8 cellular contexts compared by ENCODE assay signal in genomic region chr10:14653271-14654161, GRCh38.
DNase-seq lines count a peak whose midpoint lies in the region; ATAC-seq, FAIRE-seq and TF ChIP-seq lines count a peak whose summit lies in the region.

No MANE protein-coding gene starts in this region.

- no peaks in the 10 kb centered on the region for H3K9me3 ChIP-seq in K562 (replicated peaks; ENCODE audit: control insufficient read depth, insufficient read depth, low read depth, low read length)
- no peaks in the 10 kb centered on the region for H3K9me3 ChIP-seq in thyroid gland

- TF ChIP-seq POLR2A in K562 (conservative IDR thresholded peaks at IDR 0.05), result no peak
- TF ChIP-seq POLR2A in thyroid gland (IDR thresholded peaks at IDR 0.05), result no peak

- ATAC-seq in K562 (no peak), GM21825 (IDR thresholded peaks at IDR 0.05; ENCODE audit: unreplicated experiment) (no peak)

- no peak overlapping the region for H3K4me2 ChIP-seq in K562 (ENCODE audit: insufficient read depth, low read length)

- CTCF ChIA-PET in K562 (lab: Yijun Ruan, JAX; ENCODE audit: low intra/inter-chr PET ratio), result no interaction called here

- H3K9me1 ChIP-seq in K562 (ENCODE audit: control insufficient read depth, insufficient read depth, low read length), result no peaks in the 10 kb centered on the region

- BruUV-seq in K562 (replicated peaks; lab: Mats Ljungman, UMichigan), result no TSS peak

- H3K36me3 ChIP-seq in K562 (ENCODE audit: control insufficient read depth, insufficient read depth, low read length) (no peaks in the 10 kb centered on the region), thyroid gland (no peaks in the 10 kb centered on the region)

- H3K4me3 ChIP-seq in K562, result no peak overlapping the region
- no peak overlapping the region for H3K4me3 ChIP-seq in thyroid gland (replicated peaks in 1 of 3)

- no peak for TF ChIP-seq RAD21 in K562 (CRISPR knock-in tag; conservative IDR thresholded peaks at IDR 0.05 in 1 of 2, IDR thresholded peaks at IDR 0.05 in 1 of 2)

- H3K4me1 ChIP-seq in K562 (replicated peaks in 1 of 2; ENCODE audit: control insufficient read depth in 2 of 2, insufficient read depth in 2 of 2, low read length in 2 of 2) (no peaks in the 10 kb centered on the region), thyroid gland (peaks cover 20 to 25% of the 10 kb centered on the region in 2 donors)

- no peak overlapping the region for H3K9ac ChIP-seq in K562 (ENCODE audit: insufficient read depth in 1 of 2, low read depth in 2 of 2, low read length in 2 of 2)

- TF ChIP-seq CTCF in K562 (IDR thresholded peaks at IDR 0.05 in 2 of 3, conservative IDR thresholded peaks at IDR 0.05 in 1 of 3; ENCODE audit: insufficient read depth in 2 of 3, low read depth in 1 of 3, low read length in 3 of 3) (no peak), thyroid gland (IDR thresholded peaks at IDR 0.05) (no peak)

- 0% methylated on average over 8 of the region's 8 CpGs for WGBS in K562 (ENCODE audit: insufficient coverage, low coverage, missing lambda C conversion rate)
- 25 to 41% methylated on average over 8 of the region's 8 CpGs for WGBS in thyroid gland, 2 donors

- H3K27me3 ChIP-seq in K562 (ENCODE audit: control insufficient read depth in 2 of 2, insufficient read depth in 2 of 2, low read length in 2 of 2), result peaks cover 10 to 17% of the 10 kb centered on the region in 2 experiments; a peak in 3 of 5 replicates
- no peaks in the 10 kb centered on the region for H3K27me3 ChIP-seq in layer of hippocampus (ENCODE audit: control insufficient read depth, insufficient read depth, low read length)
- no peaks in the 10 kb centered on the region for H3K27me3 ChIP-seq in thyroid gland

- intact Hi-C loops in K562 (cut with micrococcal nuclease), result no loop called here
- intact Hi-C loops in thyroid gland (cut with DNase I), result no loop called here

- DNase-seq in ELF-1 (ENCODE audit: low read depth, low spot score) (peak; percentile 89), M059J (ENCODE audit: low read depth) (peak; percentile 90), K562 (ENCODE audit: extremely low read depth in 1 of 4, low spot score in 3 of 4) (no peak), thyroid gland (peak; percentile 49 to 50), NCI-H774 (lab: John Stamatoyannopoulos, UW) (no peak), NCI-H2029 treated with DMSO at 0.1 percent for 48 hours (lab: John Stamatoyannopoulos, UW) (no peak)

- in situ Hi-C loops in K562 (cut with MboI), result no loop called here

- no peak for FAIRE-seq in K562 (lab: Jason Lieb, UNC)

- POLR2A ChIA-PET in K562 (lab: Yijun Ruan, JAX), result interaction anchor here (0.7 kb wide), 1 partner anchor 9 kb away, joined by 3 read pairs; no protein-coding TSS in a partner anchor

- no peaks in the 10 kb centered on the region for H4K20me1 ChIP-seq in K562 (replicated peaks; ENCODE audit: control insufficient read depth, insufficient read depth, low read length)

- H2AFZ ChIP-seq in K562 (ENCODE audit: low read depth, low read length), result no peak overlapping the region

- no peaks in the 10 kb centered on the region for H3K79me2 ChIP-seq in K562 (ENCODE audit: control insufficient read depth, insufficient read depth, low read length)

- TF ChIP-seq EP300 in K562 (IDR thresholded peaks at IDR 0.05; ENCODE audit: low read length), result no peak

- H3K27ac ChIP-seq in K562 (ENCODE audit: extremely low read depth, low read depth, low read length), result no peak overlapping the region
- peak overlapping the region; percentile 43 for H3K27ac ChIP-seq in layer of hippocampus (ENCODE audit: low read depth, low read length)
- H3K27ac ChIP-seq in thyroid gland, result peak overlapping the region; percentile 40 to 86 (median 64)

TF ChIP-seq in K562, 482 proteins besides CTCF, POLR2A, EP300 and RAD21:
- peak; percentile 54 for TF ChIP-seq RFX1 (IDR thresholded peaks at IDR 0.05)
- no peak for TF ChIP-seq NR2C2 (CRISPR knock-in tag; IDR thresholded peaks at IDR 0.05)
- TF ChIP-seq NR2C2 (tag; IDR thresholded peaks at IDR 0.05), result 0 out of 2 replicates have a peak, but pooled peaks have one; percentile 17
- no peak for TF ChIP-seq ZNF408 (CRISPR knock-in tag; IDR thresholded peaks at IDR 0.05; ENCODE audit: low read depth)

Comparison
In these comparisons a context has a peak if more than half of its experiments do, and no peak if none do; other contexts are left out.
1. DNase-seq: peak in ELF-1 (single experiment), M059J (single experiment) and thyroid gland (2 of 2); none in K562 (0 of 4), NCI-H774 (single experiment) and NCI-H2029 treated with DMSO at 0.1 percent for 48 hours (single experiment).